Comparison of ENCODE assay signal across 21 cellular contexts in genomic region chr15:81835731-81836130, GRCh38.
A peak's percentile ranks its signal among the peaks of the same experiment; 100 is the strongest.
DNase-seq lines count a peak whose midpoint lies in the region; ATAC-seq, FAIRE-seq and TF ChIP-seq lines count a peak whose summit lies in the region.
"Had no signal": no experiment of that assay in that cellular context is flagged by ENCODE, and none has a peak within 500 bp of the region (broad histone marks: within the 10 kb centered on the region; RNA-seq: fewer than 3 reads in every experiment).

No MANE protein-coding gene starts in this region.

- H3K4me3 Mint-ChIP-seq in stimulated activated memory B cell treated with anti-CD40 and anti-IgM and Interleukin-4, amounts not matched to agents 10 μg/mL and 1 μg/mL and 100 μg/mL, for 72 hours = no peak overlapping the region
- H3K4me3 Mint-ChIP-seq: B cell; CD4-positive, CD25-positive, alpha-beta regulatory T cell; CD8-positive, alpha-beta T cell; GM23338; H9 had no signal

- TF ChIP-seq CTCF in K562 (IDR thresholded peaks at IDR 0.05 in 2 of 3, conservative IDR thresholded peaks at IDR 0.05 in 1 of 3; ENCODE audit: insufficient read depth in 2 of 3, low read depth in 1 of 3, low read length in 3 of 3) = no peak

- H3K27me3 Mint-ChIP-seq in stimulated activated memory B cell treated with anti-CD40 and anti-IgM and Interleukin-4, amounts not matched to agents 10 μg/mL and 1 μg/mL and 100 μg/mL, for 72 hours = no peaks in the 10 kb centered on the region
- H3K27me3 Mint-ChIP-seq: CD4-positive, CD25-positive, alpha-beta regulatory T cell had no signal

- H3K4me1 Mint-ChIP-seq in stimulated activated memory B cell treated with anti-CD40 and anti-IgM and Interleukin-4, amounts not matched to agents 10 μg/mL and 1 μg/mL and 100 μg/mL, for 72 hours = no peaks in the 10 kb centered on the region
- H3K4me1 Mint-ChIP-seq: B cell; CD4-positive, CD25-positive, alpha-beta regulatory T cell; GM23338 had no signal

- H3K9ac ChIP-seq in K562 (ENCODE audit: insufficient read depth in 1 of 2, low read depth in 2 of 2, low read length in 2 of 2) = no peak overlapping the region
- H3K9ac ChIP-seq: BLaER1 had no signal

- H3K36me3 ChIP-seq in K562 (ENCODE audit: control insufficient read depth, insufficient read depth, low read length) (no peaks in the 10 kb centered on the region), small intestine (ENCODE audit: control insufficient read depth in 2 of 2, insufficient read depth in 2 of 2, low read length in 2 of 2) (no peaks in the 10 kb centered on the region)
- H3K36me3 ChIP-seq: BLaER1 had no signal

- no peaks in the 10 kb centered on the region for H3K79me2 ChIP-seq in K562 (ENCODE audit: control insufficient read depth, insufficient read depth, low read length)

- no peak overlapping the region for H3K4me2 ChIP-seq in K562 (ENCODE audit: insufficient read depth, low read length)
- H3K4me2 ChIP-seq: BLaER1, GM23338 had no signal

- TF ChIP-seq POLR2A in K562 (conservative IDR thresholded peaks at IDR 0.05) = no peak

- FAIRE-seq in G401.6 (lab: Jason Lieb, UNC) (peak; percentile 70), K562 (lab: Jason Lieb, UNC) (no peak), frontal cortex (lab: Jason Lieb, UNC) (peak; percentile 62), small intestine (lab: Jason Lieb, UNC) (peak; percentile 61)
- FAIRE-seq: GM12878, GM19239 had no signal

- intact Hi-C loops in K562 (cut with micrococcal nuclease) = no loop called here

- H3K27ac Mint-ChIP-seq in stimulated activated memory B cell treated with anti-CD40 and anti-IgM and Interleukin-4, amounts not matched to agents 10 μg/mL and 1 μg/mL and 100 μg/mL, for 72 hours = no peak overlapping the region
- H3K27ac Mint-ChIP-seq: B cell; CD8-positive, alpha-beta T cell had no signal

- POLR2A ChIA-PET in K562 (lab: Yijun Ruan, JAX) = interaction anchor here (1.3 kb wide), 1 partner anchor 19 kb away, joined by 3 read pairs; no protein-coding TSS in a partner anchor

- H2AFZ ChIP-seq in K562 (ENCODE audit: low read depth, low read length) = no peak overlapping the region
- H2AFZ ChIP-seq: GM23338 had no signal

- no peaks in the 10 kb centered on the region for H3K27me3 ChIP-seq in K562 (ENCODE audit: control insufficient read depth in 2 of 2, insufficient read depth in 2 of 2, low read length in 2 of 2)
- H3K27me3 ChIP-seq in small intestine (ENCODE audit: control insufficient read depth in 2 of 2, insufficient read depth in 2 of 2, low read length in 2 of 2) = no peaks in the 10 kb centered on the region
- H3K27me3 ChIP-seq: BLaER1 had no signal

- H3K27ac ChIP-seq in K562 (ENCODE audit: extremely low read depth, low read depth, low read length) (no peak overlapping the region), small intestine (ENCODE audit: low read depth in 1 of 2, low read length in 1 of 2) (no peak overlapping the region)
- H3K27ac ChIP-seq: BLaER1, C4-2B had no signal

- no peaks in the 10 kb centered on the region for H3K9me3 Mint-ChIP-seq in stimulated activated memory B cell treated with anti-CD40 and anti-IgM and Interleukin-4, amounts not matched to agents 10 μg/mL and 1 μg/mL and 100 μg/mL, for 72 hours
- H3K9me3 Mint-ChIP-seq: CD8-positive, alpha-beta T cell; GM23338; H9 had no signal

- H3K36me3 Mint-ChIP-seq in stimulated activated memory B cell treated with anti-CD40 and anti-IgM and Interleukin-4, amounts not matched to agents 10 μg/mL and 1 μg/mL and 100 μg/mL, for 72 hours = no peaks in the 10 kb centered on the region
- H3K36me3 Mint-ChIP-seq: CD4-positive, CD25-positive, alpha-beta regulatory T cell; CD8-positive, alpha-beta T cell had no signal

- TF ChIP-seq EP300 in K562 (IDR thresholded peaks at IDR 0.05; ENCODE audit: low read length) = no peak

- no peaks in the 10 kb centered on the region for H3K9me1 ChIP-seq in K562 (ENCODE audit: control insufficient read depth, insufficient read depth, low read length)

- DNase-seq in K562 (ENCODE audit: extremely low read depth in 1 of 4, low spot score in 3 of 4) (no peak), frontal cortex (ENCODE audit: low spot score in 2 of 2) (no peak), small intestine (no peak), NCI-H2196 (lab: John Stamatoyannopoulos, UW; ENCODE audit: unreplicated experiment) (no peak)
- DNase-seq: Caco-2; CD4-positive, CD25-positive, alpha-beta regulatory T cell; CD8-positive, alpha-beta T cell; DMS153; DND-41; GDM1; H9 had no signal

- in situ Hi-C loops in K562 (cut with MboI) = no loop called here

- H3K9me3 ChIP-seq in K562 (replicated peaks; ENCODE audit: control insufficient read depth, insufficient read depth, low read depth, low read length) (no peaks in the 10 kb centered on the region), small intestine (ENCODE audit: control insufficient read depth, low read depth) (no peaks in the 10 kb centered on the region)
- H3K9me3 ChIP-seq: BLaER1, Caco-2 had no signal

- no peaks in the 10 kb centered on the region for H4K20me1 ChIP-seq in K562 (replicated peaks; ENCODE audit: control insufficient read depth, insufficient read depth, low read length)
- H4K20me1 ChIP-seq: BLaER1 had no signal

- H3K4me1 ChIP-seq in K562 (replicated peaks in 1 of 2; ENCODE audit: control insufficient read depth in 2 of 2, insufficient read depth in 2 of 2, low read length in 2 of 2) = no peaks in the 10 kb centered on the region
- H3K4me1 ChIP-seq in small intestine (ENCODE audit: control insufficient read depth in 2 of 2, insufficient read depth in 1 of 2, low read depth in 1 of 2, low read length in 1 of 2) = no peaks in the 10 kb centered on the region
- H3K4me1 ChIP-seq: BLaER1, Caco-2 had no signal

- 73% methylated on average over 1 of the region's 1 CpG for WGBS in K562 (ENCODE audit: insufficient coverage, low coverage, missing lambda C conversion rate)
- WGBS in small intestine, 3 donors = 82 to 97% (median 96%) methylated on average over 1 of the region's 1 CpG

- H3K4me3 ChIP-seq in K562 (no peak overlapping the region), small intestine (ENCODE audit: low read depth in 1 of 2, low read length in 2 of 2) (no peak overlapping the region)
- H3K4me3 ChIP-seq: BLaER1, GM12878, GM23338 had no signal

- ATAC-seq in K562 = no peak
- ATAC-seq in GM21390 (IDR thresholded peaks at IDR 0.05; ENCODE audit: unreplicated experiment) = no peak
- no peak for ATAC-seq in stimulated activated memory B cell treated with anti-CD40 and anti-IgM and Interleukin-4, amounts not matched to agents 10 μg/mL and 1 μg/mL and 100 μg/mL, for 72 hours
- ATAC-seq: CD8-positive, alpha-beta T cell; GM12878; HCT116 had no signal

- CTCF ChIA-PET in K562 (lab: Yijun Ruan, JAX; ENCODE audit: low intra/inter-chr PET ratio) = no interaction called here

- TF ChIP-seq RAD21 in K562 (CRISPR knock-in tag; conservative IDR thresholded peaks at IDR 0.05 in 1 of 2, IDR thresholded peaks at IDR 0.05 in 1 of 2) = no peak

- BruUV-seq in K562 (replicated peaks; lab: Mats Ljungman, UMichigan) = no TSS peak

TF ChIP-seq in K562, 482 proteins besides CTCF, POLR2A, EP300 and RAD21:
- TF ChIP-seq PML (IDR thresholded peaks at IDR 0.05; ENCODE audit: low read length) (no peak), MYNN (IDR thresholded peaks at IDR 0.05) (no peak), MYNN (CRISPR knock-in tag; IDR thresholded peaks at IDR 0.05) (no peak), POLR2G (IDR thresholded peaks at IDR 0.05; ENCODE audit: low read depth, low read length) (no peak), CBFA2T2 (conservative IDR thresholded peaks at IDR 0.05) (no peak), SMARCA4 (IDR thresholded peaks at IDR 0.05) (no peak), ZNF316 (IDR thresholded peaks at IDR 0.05) (peak; percentile 73), PHF20 (IDR thresholded peaks at IDR 0.05; ENCODE audit: partially characterized antibody) (no peak), MXI1 (IDR thresholded peaks at IDR 0.05; ENCODE audit: low read depth, low read length) (no peak), RNF2 (IDR thresholded peaks at IDR 0.05) (no peak), C11orf30 (IDR thresholded peaks at IDR 0.05; ENCODE audit: low read depth) (peak; percentile 39; the same call in 1 of the 2 replicates)
TF ChIP-seq in K562: peak in this region for 2.
